8 cellular contexts compared by ENCODE assay signal in the genomic region with DNA sequence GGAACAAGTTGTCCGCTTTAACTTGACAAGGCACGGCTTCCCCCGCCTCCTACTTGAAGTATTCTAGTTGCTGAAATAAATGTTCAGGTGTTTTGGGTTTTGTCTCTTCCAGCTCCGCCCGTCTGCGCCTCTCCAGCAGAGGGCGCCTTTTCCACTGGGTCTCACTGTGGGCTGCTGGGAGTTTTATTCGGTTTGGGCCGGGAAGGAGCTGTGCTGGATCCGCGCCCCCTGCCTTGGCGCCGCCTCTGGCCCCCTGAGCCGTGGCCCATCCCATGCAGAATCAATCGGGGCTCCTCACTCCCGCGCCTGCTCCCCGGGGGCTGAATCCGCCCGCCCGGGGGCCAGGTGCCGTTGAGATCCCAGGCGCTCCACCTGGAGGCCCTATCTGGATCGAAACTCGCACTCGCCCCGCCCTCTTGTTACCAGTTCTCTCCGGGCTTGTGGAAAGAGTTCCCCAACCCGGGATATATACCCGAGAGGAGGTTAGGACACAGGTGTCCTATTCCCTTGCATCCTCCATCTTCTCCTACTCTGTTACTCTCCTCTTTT. TPM values are rescaled to one million over a fixed set of nuclear protein-coding genes. Genes with fewer than 3 reads are reported as not detected.
DNase-seq lines count a peak whose midpoint lies in the region; ATAC-seq and TF ChIP-seq lines count a peak whose summit lies in the region.

No MANE protein-coding gene starts in this region.

- no peaks in the 10 kb centered on the region for H3K36me3 Mint-ChIP-seq in activated CD4-positive, alpha-beta T cell treated with anti-CD3 and anti-CD28 coated beads, Interleukin-2, amount 10 ng/mL, durations not matched to agents 24 days and 14 days (ENCODE audit: low read depth)
- H3K36me3 Mint-ChIP-seq in mesothelial cell of epicardium: no peaks in the 10 kb centered on the region
- no peaks in the 10 kb centered on the region for H3K36me3 Mint-ChIP-seq in stimulated activated effector memory CD8-positive, alpha-beta T cell treated with anti-CD3 and anti-CD28 coated beads, Interleukin-12 subunit alpha, Interleukin-12 subunit beta, amount 100 ng/mL, for 72 hours

- CTCF ChIA-PET in HEK293T (lab: Yijun Ruan, JAX): interaction anchor here (0.6 to 2.8 kb wide), 20 partner anchors 9 to 269 kb away, joined by 3 to 45 read pairs (median 5); no protein-coding TSS in a partner anchor

- peak overlapping the region in 1 of 2 donors; percentile 33 for H3K9ac ChIP-seq in duodenal mucosa (ENCODE audit: low read depth in 1 of 2, low read length in 2 of 2)

- TF ChIP-seq CTCF in mesothelial cell of epicardium (IDR thresholded peaks at IDR 0.05; ENCODE audit: unreplicated experiment): peak; percentile 90

- H3K9me3 ChIP-seq in duodenal mucosa (ENCODE audit: control insufficient read depth in 1 of 2, low read length in 2 of 2): no peaks in the 10 kb centered on the region

- H3K27me3 ChIP-seq in duodenal mucosa (ENCODE audit: control insufficient read depth in 1 of 2, insufficient read depth in 2 of 2, low read length in 2 of 2): no peaks in the 10 kb centered on the region

- no peak overlapping the region for H3K27ac ChIP-seq in duodenal mucosa (ENCODE audit: low read depth, low read length)

- no peak overlapping the region for H3K27ac Mint-ChIP-seq in activated CD4-positive, alpha-beta T cell treated with anti-CD3 and anti-CD28 coated beads, Interleukin-2, amount 10 ng/mL, durations not matched to agents 24 days and 14 days
- peak overlapping the region; percentile 88 for H3K27ac Mint-ChIP-seq in mesothelial cell of epicardium
- no peak overlapping the region for H3K27ac Mint-ChIP-seq in stimulated activated effector memory CD8-positive, alpha-beta T cell treated with anti-CD3 and anti-CD28 coated beads, Interleukin-12 subunit alpha, Interleukin-12 subunit beta, amount 100 ng/mL, for 72 hours

- peak; percentile 79 for ATAC-seq in stimulated activated effector memory CD8-positive, alpha-beta T cell treated with anti-CD3 and anti-CD28 coated beads, Interleukin-12 subunit alpha, Interleukin-12 subunit beta, amount 100 ng/mL, for 72 hours

- POLR2A ChIA-PET in HEK293T (lab: Yijun Ruan, JAX): interaction anchor here (0.6 to 1.1 kb wide), 3 partner anchors 12 to 819 kb away, joined by 3 to 4 read pairs (median 4); no protein-coding TSS in a partner anchor

- intact Hi-C loops in activated CD4-positive, alpha-beta T cell treated with anti-CD3 and anti-CD28 coated beads, Interleukin-2, amount 10 ng/mL, durations not matched to agents 24 days and 14 days (cut with micrococcal nuclease): loop anchor here (1.0 kb wide), 2 partner anchors 78 to 259 kb away; no protein-coding TSS in a partner anchor

- H3K4me1 Mint-ChIP-seq in activated CD4-positive, alpha-beta T cell treated with anti-CD3 and anti-CD28 coated beads, Interleukin-2, amount 10 ng/mL, durations not matched to agents 24 days and 14 days: peaks cover 6% of the 10 kb centered on the region
- peaks cover 17% of the 10 kb centered on the region for H3K4me1 Mint-ChIP-seq in mesothelial cell of epicardium
- H3K4me1 Mint-ChIP-seq in stimulated activated effector memory CD8-positive, alpha-beta T cell treated with anti-CD3 and anti-CD28 coated beads, Interleukin-12 subunit alpha, Interleukin-12 subunit beta, amount 100 ng/mL, for 72 hours: peaks cover 7% of the 10 kb centered on the region

- H3K9me3 Mint-ChIP-seq in activated CD4-positive, alpha-beta T cell treated with anti-CD3 and anti-CD28 coated beads, Interleukin-2, amount 10 ng/mL, durations not matched to agents 24 days and 14 days: no peaks in the 10 kb centered on the region
- H3K9me3 Mint-ChIP-seq in mesothelial cell of epicardium: no peaks in the 10 kb centered on the region
- no peaks in the 10 kb centered on the region for H3K9me3 Mint-ChIP-seq in stimulated activated effector memory CD8-positive, alpha-beta T cell treated with anti-CD3 and anti-CD28 coated beads, Interleukin-12 subunit alpha, Interleukin-12 subunit beta, amount 100 ng/mL, for 72 hours

- peak overlapping the region; percentile 60 to 61 for H3K4me3 ChIP-seq in duodenal mucosa (ENCODE audit: low read depth in 1 of 2, low read length in 2 of 2)

- no peaks in the 10 kb centered on the region for H3K36me3 ChIP-seq in duodenal mucosa (ENCODE audit: control insufficient read depth in 1 of 2, insufficient read depth in 2 of 2, low read length in 2 of 2)

- H3K4me3 Mint-ChIP-seq in activated CD4-positive, alpha-beta T cell treated with anti-CD3 and anti-CD28 coated beads, Interleukin-2, amount 10 ng/mL, durations not matched to agents 24 days and 14 days: peak overlapping the region; percentile 75
- peak overlapping the region; percentile 78 for H3K4me3 Mint-ChIP-seq in mesothelial cell of epicardium
- H3K4me3 Mint-ChIP-seq in stimulated activated effector memory CD8-positive, alpha-beta T cell treated with anti-CD3 and anti-CD28 coated beads, Interleukin-12 subunit alpha, Interleukin-12 subunit beta, amount 100 ng/mL, for 72 hours: peak overlapping the region; percentile 58

- no peaks in the 10 kb centered on the region for H3K4me1 ChIP-seq in duodenal mucosa (ENCODE audit: control insufficient read depth in 1 of 2, insufficient read depth in 2 of 2, low read length in 2 of 2)

- DNase-seq in EL (peak; percentile 9), HEK293T (ENCODE audit: extremely low spot score) (peak; percentile 85), NCI-H187 treated with DMSO at 0.1 percent for 48 hours (lab: John Stamatoyannopoulos, UW) (peak; percentile 38), mesothelial cell of epicardium (ENCODE audit: low spot score in 2 of 2, unreplicated experiment in 2 of 2) (peak; percentile 38 to 76), mesenteric fat pad (ENCODE audit: low spot score) (no peak)
- DNase-seq in activated CD4-positive, alpha-beta T cell treated with anti-CD3 and anti-CD28 coated beads, Interleukin-2, amount 10 ng/mL, durations not matched to agents 24 days and 14 days: peak; percentile 89
- DNase-seq in stimulated activated effector memory CD8-positive, alpha-beta T cell treated with anti-CD3 and anti-CD28 coated beads, Interleukin-12 subunit alpha, Interleukin-12 subunit beta, amount 100 ng/mL, for 72 hours (ENCODE audit: low spot score in 2 of 2): peak; percentile 46 to 71

- peaks cover 24% of the 10 kb centered on the region for H3K27me3 Mint-ChIP-seq in activated CD4-positive, alpha-beta T cell treated with anti-CD3 and anti-CD28 coated beads, Interleukin-2, amount 10 ng/mL, durations not matched to agents 24 days and 14 days
- H3K27me3 Mint-ChIP-seq in mesothelial cell of epicardium (ENCODE audit: low read depth): peaks cover 5% of the 10 kb centered on the region

TF ChIP-seq in HEK293T, 16 proteins besides CTCF, POLR2A, EP300 and RAD21:
- no peak for TF ChIP-seq ELF4 (IDR thresholded peaks at IDR 0.05)
- no peak for TF ChIP-seq HDGF (IDR thresholded peaks at IDR 0.05; ENCODE audit: borderline replicate concordance)
- TF ChIP-seq, protein P1, sequence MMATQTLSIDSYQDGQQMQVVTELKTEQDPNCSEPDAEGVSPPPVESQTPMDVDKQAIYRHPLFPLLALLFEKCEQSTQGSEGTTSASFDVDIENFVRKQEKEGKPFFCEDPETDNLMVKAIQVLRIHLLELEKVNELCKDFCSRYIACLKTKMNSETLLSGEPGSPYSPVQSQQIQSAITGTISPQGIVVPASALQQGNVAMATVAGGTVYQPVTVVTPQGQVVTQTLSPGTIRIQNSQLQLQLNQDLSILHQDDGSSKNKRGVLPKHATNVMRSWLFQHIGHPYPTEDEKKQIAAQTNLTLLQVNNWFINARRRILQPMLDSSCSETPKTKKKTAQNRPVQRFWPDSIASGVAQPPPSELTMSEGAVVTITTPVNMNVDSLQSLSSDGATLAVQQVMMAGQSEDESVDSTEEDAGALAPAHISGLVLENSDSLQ (IDR thresholded peaks at IDR 0.05): no peak
- TF ChIP-seq L3MBTL2 (conservative IDR thresholded peaks at IDR 0.05): no peak
- TF ChIP-seq FOXA1 (IDR thresholded peaks at IDR 0.05): no peak
- TF ChIP-seq ZNF384 (IDR thresholded peaks at IDR 0.05): no peak
- no peak for TF ChIP-seq NFRKB (IDR thresholded peaks at IDR 0.05)
- no peak for TF ChIP-seq TARDBP (IDR thresholded peaks at IDR 0.05)
- TF ChIP-seq ARNT (IDR thresholded peaks at IDR 0.05): no peak
- no peak for TF ChIP-seq LEF1 (IDR thresholded peaks at IDR 0.05; ENCODE audit: borderline replicate concordance)
- TF ChIP-seq SP1 (IDR thresholded peaks at IDR 0.05): no peak
- TF ChIP-seq FOXK2 (IDR thresholded peaks at IDR 0.05): no peak
- no peak for TF ChIP-seq FOXM1 (IDR thresholded peaks at IDR 0.05; ENCODE audit: borderline replicate concordance)
- no peak for TF ChIP-seq BHLHE40 (IDR thresholded peaks at IDR 0.05; ENCODE audit: borderline replicate concordance)

RNA-seq across cellular contexts. Expression of a gene that starts 51.0 kb away (rescaled TPM):
- total RNA-seq in activated CD4-positive, alpha-beta T cell treated with anti-CD3 and anti-CD28 coated beads, Interleukin-2, amount 10 ng/mL, durations not matched to agents 24 days and 14 days: not detected in 2 replicates
- total RNA-seq in mesothelial cell of epicardium (4.7 to 5.3 TPM (median 5.0 TPM) in 3 replicates), mesenteric fat pad (5.2 TPM)
